Comparison of ENCODE assay signal across 8 cellular contexts in the genomic region with DNA sequence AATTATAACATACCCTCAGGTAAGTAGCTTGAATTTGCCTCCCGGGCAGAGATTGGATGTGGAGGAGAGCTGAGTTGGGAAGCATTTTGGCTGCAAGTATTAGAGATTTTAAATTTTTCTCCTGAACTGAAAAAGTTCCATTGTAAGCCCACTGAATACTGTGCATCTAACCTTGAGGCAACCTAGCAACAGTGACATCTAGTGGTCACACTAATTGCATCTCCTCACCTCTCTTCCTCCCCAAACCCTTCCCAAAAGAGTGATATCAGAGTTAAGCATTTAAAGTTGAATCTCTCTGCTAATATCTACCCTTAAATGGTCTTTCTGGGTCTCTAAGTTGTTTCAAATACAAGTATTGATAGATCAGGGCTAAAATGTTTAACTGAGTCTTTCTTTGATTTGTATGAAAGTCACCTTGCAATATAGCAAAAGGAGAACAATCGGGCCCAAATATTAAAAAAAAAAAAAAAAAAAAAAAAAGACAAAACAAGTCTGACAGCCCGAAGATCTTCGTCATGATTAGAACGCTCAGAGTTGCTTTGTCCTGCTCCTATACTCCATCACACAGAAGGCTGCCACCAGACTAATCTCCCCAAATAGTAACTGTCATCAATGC. TPM values are rescaled to one million over a fixed set of nuclear protein-coding genes. Genes with fewer than 3 reads are reported as not detected.
A peak's percentile ranks its signal among the peaks of the same experiment; 100 is the strongest.
DNase-seq lines count a peak whose midpoint lies in the region; ATAC-seq and TF ChIP-seq lines count a peak whose summit lies in the region.

No MANE protein-coding gene starts in this region.

- 40% methylated on average over 5 of the region's 5 CpGs for WGBS in esophagus squamous epithelium, 2 donors

- H3K9me3 Mint-ChIP-seq in naive thymus-derived CD8-positive, alpha-beta T cell: peaks cover 0 to 3% (median under 1%) of the 10 kb centered on the region in 9 donors

- peaks cover 4 to 16% (median 7%) of the 10 kb centered on the region in 5 donors for H3K27me3 Mint-ChIP-seq in naive thymus-derived CD8-positive, alpha-beta T cell

- H3K4me3 Mint-ChIP-seq in naive thymus-derived CD8-positive, alpha-beta T cell: no peak overlapping the region

- peak; percentile 57 to 67 for ATAC-seq in naive thymus-derived CD8-positive, alpha-beta T cell

- no peak overlapping the region for H3K4me3 ChIP-seq in HFF-Myc (replicated peaks; ENCODE audit: low read depth, low read length)
- no peak overlapping the region for H3K4me3 ChIP-seq in SK-N-MC
- H3K4me3 ChIP-seq in esophagus squamous epithelium: no peak overlapping the region

- TF ChIP-seq POLR2A in esophagus squamous epithelium (IDR thresholded peaks at IDR 0.05): no peak

- H3K36me3 ChIP-seq in SK-N-MC (ENCODE audit: insufficient read depth, low read length) (no peaks in the 10 kb centered on the region), esophagus squamous epithelium (no peaks in the 10 kb centered on the region)

- H3K4me1 Mint-ChIP-seq in naive thymus-derived CD8-positive, alpha-beta T cell: no peaks in the 10 kb centered on the region

- H3K4me1 ChIP-seq in esophagus squamous epithelium: no peaks in the 10 kb centered on the region

- H3K27ac ChIP-seq in SK-N-MC (no peak overlapping the region), esophagus squamous epithelium (no peak overlapping the region)

- H3K27ac Mint-ChIP-seq in naive thymus-derived CD8-positive, alpha-beta T cell: peak overlapping the region in 1 of 10 donors; percentile 12

- no peaks in the 10 kb centered on the region for H3K36me3 Mint-ChIP-seq in naive thymus-derived CD8-positive, alpha-beta T cell

- H3K9me3 ChIP-seq in SK-N-MC (ENCODE audit: low read depth, low read length): no peaks in the 10 kb centered on the region
- H3K9me3 ChIP-seq in esophagus squamous epithelium: no peaks in the 10 kb centered on the region

- intact Hi-C loops in esophagus squamous epithelium (cut with DNase I): no loop called here

- H3K27me3 ChIP-seq in esophagus squamous epithelium: peaks cover 0 to 3% (median 0%) of the 10 kb centered on the region in 4 donors

- DNase-seq in 8988T: peak; percentile 8
- DNase-seq in GDM1 (lab: John Stamatoyannopoulos, UW): peak; percentile 9
- DNase-seq in HFF-Myc (ENCODE audit: extremely low read depth, low read depth): peak; percentile 38
- peak; percentile 78 for DNase-seq in NCI-H1092 treated with DMSO at 0.1 percent for 48 hours (lab: John Stamatoyannopoulos, UW)
- peak; percentile 22 for DNase-seq in SK-N-MC (ENCODE audit: low read depth, low spot score)
- no peak for DNase-seq in esophagus squamous epithelium (lab: John Stamatoyannopoulos, UW)
- DNase-seq in naive thymus-derived CD8-positive, alpha-beta T cell: peak in 5 of 10 donors; percentile 16 to 45 (median 37)
- DNase-seq in activated effector memory CD4-positive, alpha-beta T cell treated with Interleukin-2 at 50 U/mL for 16 hours: no peak

- POLR2A ChIA-PET in naive thymus-derived CD8-positive, alpha-beta T cell (lab: Charles Lee): no interaction called here

- no peak overlapping the region for H3K9ac ChIP-seq in SK-N-MC (ENCODE audit: insufficient read length)

- TF ChIP-seq CTCF in HFF-Myc (IDR thresholded peaks at IDR 0.05; ENCODE audit: low read depth, low read length, missing control alignments) (peak; percentile 70), esophagus squamous epithelium (IDR thresholded peaks at IDR 0.05) (peak in 5 of 6 experiments; percentile 10 to 65 (median 46))

RNA-seq across cellular contexts. Expression of a gene that starts 40.4 kb away (rescaled TPM):
- 1 to 10 TPM in 3 of 4 donors, not detected in 1; 1.3 to 1.8 (median 1.7) TPM for total RNA-seq in esophagus squamous epithelium
- not detected for total RNA-seq in naive thymus-derived CD8-positive, alpha-beta T cell
- polyA plus RNA-seq in naive thymus-derived CD8-positive, alpha-beta T cell: not detected

RNA-seq across cellular contexts. Expression of a gene that starts 52.4 kb away (rescaled TPM):
- 10 to 100 TPM in 2 of 4 donors, 1 to 10 TPM in 2; 6.4 to 13.6 (median 10.9) TPM for total RNA-seq in esophagus squamous epithelium
- 10 to 100 TPM; 18.3 to 20.2 TPM for total RNA-seq in naive thymus-derived CD8-positive, alpha-beta T cell
- polyA plus RNA-seq in naive thymus-derived CD8-positive, alpha-beta T cell: 10 to 100 TPM; 51.6 to 70.9 (median 59.4) TPM

RNA-seq across cellular contexts. Expression of a gene that starts 59.7 kb away (rescaled TPM):
- total RNA-seq in esophagus squamous epithelium: not detected
- total RNA-seq in naive thymus-derived CD8-positive, alpha-beta T cell: not detected
- not detected for polyA plus RNA-seq in naive thymus-derived CD8-positive, alpha-beta T cell

Comparison
In these comparisons a context has a peak if more than half of its experiments do, and no peak if none do; other contexts are left out.
1. DNase-seq: peak in 8988T (single experiment), GDM1 (single experiment), HFF-Myc (single experiment), NCI-H1092 treated with DMSO at 0.1 percent for 48 hours (single experiment) and SK-N-MC (single experiment); none in esophagus squamous epithelium (single experiment) and activated effector memory CD4-positive, alpha-beta T cell treated with Interleukin-2 at 50 U/mL for 16 hours (single experiment).